In genomic region chr14:51610766-51611165, GRCh38 we compare ENCODE assay signal across 26 cellular contexts. TPM values are rescaled to one million over a fixed set of nuclear protein-coding genes. Genes with fewer than 3 reads are reported as not detected.
DNase-seq lines count a peak whose midpoint lies in the region; ATAC-seq, FAIRE-seq and TF ChIP-seq lines count a peak whose summit lies in the region.
"Had no signal": no experiment of that assay in that cellular context is flagged by ENCODE, and none has a peak within 500 bp of the region (broad histone marks: within the 10 kb centered on the region; RNA-seq: fewer than 3 reads in every experiment).

No MANE protein-coding gene starts in this region.

- POLR2A ChIA-PET in CD8-positive, alpha-beta T cell (lab: Charles Lee): no interaction called here

- intact Hi-C loops in CD8-positive, alpha-beta T cell (cut with DNase I, micrococcal nuclease): no loop called here

- no peaks in the 10 kb centered on the region for H4K20me1 ChIP-seq in astrocyte (ENCODE audit: insufficient read depth, low read length)

- TF ChIP-seq CTCF in astrocyte (IDR thresholded peaks at IDR 0.05; ENCODE audit: insufficient read depth, low read depth, low read length): no peak
- TF ChIP-seq CTCF in fibroblast of the aortic adventitia (IDR thresholded peaks at IDR 0.05; ENCODE audit: insufficient read depth, low read length): no peak
- no peak for TF ChIP-seq CTCF in CD8-positive, alpha-beta T cell (IDR thresholded peaks at IDR 0.05)

- H3K9me3 ChIP-seq in astrocyte (ENCODE audit: insufficient read depth, low read depth, low read length) (no peaks in the 10 kb centered on the region), small intestine (ENCODE audit: control insufficient read depth, low read depth) (no peaks in the 10 kb centered on the region)
- no peaks in the 10 kb centered on the region for H3K9me3 ChIP-seq in CD8-positive, alpha-beta T cell (ENCODE audit: low read length)
- H3K9me3 ChIP-seq: A549, BE2C had no signal

- 60 to 86% (median 70%) methylated on average over 1 of the region's 1 CpG for WGBS in small intestine, 3 donors

- CTCF ChIA-PET in CD8-positive, alpha-beta T cell (lab: Charles Lee): no interaction called here

- no peak overlapping the region for H3K4me2 ChIP-seq in astrocyte (ENCODE audit: low read length)
- H3K4me2 ChIP-seq: A549 had no signal

- H3K27ac ChIP-seq in astrocyte (ENCODE audit: low read depth, low read length) (no peak overlapping the region), small intestine (ENCODE audit: low read depth in 1 of 2, low read length in 1 of 2) (no peak overlapping the region)
- no peak overlapping the region for H3K27ac ChIP-seq in CD8-positive, alpha-beta T cell (ENCODE audit: low read depth, low read length)
- H3K27ac ChIP-seq: A549 had no signal

- no peaks in the 10 kb centered on the region for H3K9me3 Mint-ChIP-seq in astrocyte (ENCODE audit: unreplicated experiment)
- no peaks in the 10 kb centered on the region for H3K9me3 Mint-ChIP-seq in stimulated activated naive B cell treated with anti-CD40 and anti-IgM and Interleukin-4, amounts not matched to agents 10 μg/mL and 1 μg/mL and 100 μg/mL, for 72 hours
- no peaks in the 10 kb centered on the region for H3K9me3 Mint-ChIP-seq in CD8-positive, alpha-beta T cell
- H3K9me3 Mint-ChIP-seq: H9 had no signal

- FAIRE-seq in astrocyte (lab: Jason Lieb, UNC): no peak
- FAIRE-seq in small intestine (lab: Jason Lieb, UNC): no peak
- FAIRE-seq: A549, GM18507 had no signal

- no peak overlapping the region for H3K27ac Mint-ChIP-seq in astrocyte (ENCODE audit: unreplicated experiment)
- no peak overlapping the region for H3K27ac Mint-ChIP-seq in stimulated activated naive B cell treated with anti-CD40 and anti-IgM and Interleukin-4, amounts not matched to agents 10 μg/mL and 1 μg/mL and 100 μg/mL, for 72 hours
- no peak overlapping the region for H3K27ac Mint-ChIP-seq in CD8-positive, alpha-beta T cell
- H3K27ac Mint-ChIP-seq: CD14-positive monocyte, H9 had no signal

- H3K27me3 Mint-ChIP-seq in astrocyte (ENCODE audit: low read depth, unreplicated experiment): no peaks in the 10 kb centered on the region
- H3K27me3 Mint-ChIP-seq in stimulated activated naive B cell treated with anti-CD40 and anti-IgM and Interleukin-4, amounts not matched to agents 10 μg/mL and 1 μg/mL and 100 μg/mL, for 72 hours: peaks cover 23 to 24% of the 10 kb centered on the region in 2 donors
- H3K27me3 Mint-ChIP-seq in CD8-positive, alpha-beta T cell (ENCODE audit: low read depth): peaks cover 10% of the 10 kb centered on the region

- H3K79me2 ChIP-seq in astrocyte (ENCODE audit: insufficient read depth, low read length): no peaks in the 10 kb centered on the region

- H3K27me3 ChIP-seq in astrocyte (ENCODE audit: insufficient read depth, low read length) (no peaks in the 10 kb centered on the region), small intestine (ENCODE audit: control insufficient read depth in 2 of 2, insufficient read depth in 2 of 2, low read length in 2 of 2) (no peaks in the 10 kb centered on the region)
- no peaks in the 10 kb centered on the region for H3K27me3 ChIP-seq in CD8-positive, alpha-beta T cell (ENCODE audit: insufficient read depth, low read length)
- H3K27me3 ChIP-seq: BE2C had no signal

- H3K4me1 ChIP-seq in astrocyte (ENCODE audit: insufficient read depth, low read length): peaks cover 35% of the 10 kb centered on the region
- H3K4me1 ChIP-seq in small intestine (ENCODE audit: control insufficient read depth in 2 of 2, insufficient read depth in 1 of 2, low read depth in 1 of 2, low read length in 1 of 2): no peaks in the 10 kb centered on the region
- no peaks in the 10 kb centered on the region for H3K4me1 ChIP-seq in CD8-positive, alpha-beta T cell (ENCODE audit: insufficient read depth, low read length)
- H3K4me1 ChIP-seq: BE2C had no signal

- peaks cover 43% of the 10 kb centered on the region for H3K4me1 Mint-ChIP-seq in astrocyte (ENCODE audit: low read depth, unreplicated experiment)
- H3K4me1 Mint-ChIP-seq in stimulated activated naive B cell treated with anti-CD40 and anti-IgM and Interleukin-4, amounts not matched to agents 10 μg/mL and 1 μg/mL and 100 μg/mL, for 72 hours: peaks cover 0 to 2% of the 10 kb centered on the region in 2 donors
- no peaks in the 10 kb centered on the region for H3K4me1 Mint-ChIP-seq in CD8-positive, alpha-beta T cell (ENCODE audit: low read depth)
- H3K4me1 Mint-ChIP-seq: CD14-positive monocyte had no signal

- H3K4me3 Mint-ChIP-seq in astrocyte (ENCODE audit: unreplicated experiment): no peak overlapping the region
- H3K4me3 Mint-ChIP-seq in stimulated activated naive B cell treated with anti-CD40 and anti-IgM and Interleukin-4, amounts not matched to agents 10 μg/mL and 1 μg/mL and 100 μg/mL, for 72 hours: no peak overlapping the region
- no peak overlapping the region for H3K4me3 Mint-ChIP-seq in CD8-positive, alpha-beta T cell
- H3K4me3 Mint-ChIP-seq: CD14-positive monocyte, H9 had no signal

- H3K36me3 Mint-ChIP-seq in astrocyte (ENCODE audit: low read depth, unreplicated experiment): peaks cover 3% of the 10 kb centered on the region
- H3K36me3 Mint-ChIP-seq in stimulated activated naive B cell treated with anti-CD40 and anti-IgM and Interleukin-4, amounts not matched to agents 10 μg/mL and 1 μg/mL and 100 μg/mL, for 72 hours: no peaks in the 10 kb centered on the region
- H3K36me3 Mint-ChIP-seq in CD8-positive, alpha-beta T cell: no peaks in the 10 kb centered on the region
- H3K36me3 Mint-ChIP-seq: CD14-positive monocyte had no signal

- ATAC-seq in stimulated activated naive B cell treated with anti-CD40 and anti-IgM and Interleukin-4, amounts not matched to agents 10 μg/mL and 1 μg/mL and 100 μg/mL, for 72 hours (replicated peaks): no peak
- ATAC-seq in HG03432 (IDR thresholded peaks at IDR 0.05; ENCODE audit: unreplicated experiment): no peak
- no peak for ATAC-seq in CD8-positive, alpha-beta T cell
- ATAC-seq: A549, PC-3, SK-N-SH treated with all-trans-retinoic acid at 6 μM for 48 hours had no signal

- H3K36me3 ChIP-seq in astrocyte (ENCODE audit: insufficient read depth, low read length): no peaks in the 10 kb centered on the region
- no peaks in the 10 kb centered on the region for H3K36me3 ChIP-seq in small intestine (ENCODE audit: control insufficient read depth in 2 of 2, insufficient read depth in 2 of 2, low read length in 2 of 2)
- H3K36me3 ChIP-seq in CD8-positive, alpha-beta T cell (ENCODE audit: insufficient read depth, low read length): no peaks in the 10 kb centered on the region
- H3K36me3 ChIP-seq: BE2C had no signal

- no peak overlapping the region for H2AFZ ChIP-seq in astrocyte (ENCODE audit: low read depth, low read length)

- H3K4me3 ChIP-seq in astrocyte (ENCODE audit: insufficient read depth, low read depth, low read length): no peak overlapping the region
- no peak overlapping the region for H3K4me3 ChIP-seq in fibroblast of the aortic adventitia (ENCODE audit: low read depth, low read length)
- no peak overlapping the region for H3K4me3 ChIP-seq in small intestine (ENCODE audit: low read depth in 1 of 2, low read length in 2 of 2)
- no peak overlapping the region for H3K4me3 ChIP-seq in CD8-positive, alpha-beta T cell (ENCODE audit: low read depth, low read length)
- H3K4me3 ChIP-seq: A549 had no signal

- DNase-seq in LHCN-M2 (ENCODE audit: low read depth): peak; percentile 36
- DNase-seq in astrocyte (ENCODE audit: low read depth): peak; percentile 60
- DNase-seq in fibroblast of the aortic adventitia (ENCODE audit: low read depth): peak; percentile 68
- no peak for DNase-seq in small intestine
- DNase-seq in stimulated activated naive B cell treated with anti-CD40 and anti-IgM and Interleukin-4, amounts not matched to agents 10 μg/mL and 1 μg/mL and 100 μg/mL, for 72 hours: no peak
- no peak for DNase-seq in CD8-positive, alpha-beta T cell
- DNase-seq: BE2C; DMS153; DND-41; H9; IMR-90; KG1; NCI-H1105; NCI-H1436 treated with DMSO at 0.1 percent for 48 hours; NCI-H187 treated with DMSO at 0.1 percent for 48 hours; NCI-H2171 treated with DMSO at 0.1 percent for 48 hours; NCI-H345; NCI-H510A treated with DMSO at 0.1 percent for 48 hours; NCI-H774; NK-92 treated with Interleukin-12 subunit alpha and Interleukin-12 subunit beta, amount 100 ng/mL, for 24 hours; PC-3 had no signal

- no peak overlapping the region for H3K9ac ChIP-seq in astrocyte (ENCODE audit: low read length)

RNA-seq across cellular contexts. Expression of gene FRMD6, which starts 40.9 kb away (rescaled TPM):
- total RNA-seq in LHCN-M2 (2014; rRNA removed) (170 and 223 TPM in 2 replicates), astrocyte (492 and 498 TPM in 2 replicates), fibroblast of the aortic adventitia (ENCODE audit: low replicate concordance) (192 and 257 TPM in 2 replicates)
- 117 TPM for polyA plus RNA-seq in LHCN-M2 (2012)
- 1 to 10 TPM in 2 of 3 donors, under 1 TPM in 1; 0.45 to 3.5 (median 3.0) TPM for polyA plus RNA-seq in small intestine
- 1 to 10 TPM; 2.4 to 3.5 TPM for total RNA-seq in CD8-positive, alpha-beta T cell

Comparison
In these comparisons a context has a peak if more than half of its experiments do, and no peak if none do; other contexts are left out.
1. DNase-seq: peak in LHCN-M2 (single experiment), astrocyte (single experiment) and fibroblast of the aortic adventitia (single experiment); none in small intestine (single experiment), stimulated activated naive B cell treated with anti-CD40 and anti-IgM and Interleukin-4, amounts not matched to agents 10 μg/mL and 1 μg/mL and 100 μg/mL, for 72 hours (single experiment) and CD8-positive, alpha-beta T cell (0 of 7).
2. RNA of gene FRMD6, which starts 40.9 kb away (total RNA-seq): 492 to 498 TPM in astrocyte, 192 to 257 TPM in fibroblast of the aortic adventitia and 170 to 223 TPM in LHCN-M2; 2.4 to 3.5 TPM in CD8-positive, alpha-beta T cell; every median in the first group is over 10 times any median in the second.